ENCODE assay signal across 18 cellular contexts in genomic region chr15:22844421-22845288, GRCh38. TPM values are rescaled to one million over a fixed set of nuclear protein-coding genes. Genes with fewer than 3 reads are reported as not detected.
DNase-seq lines count a peak whose midpoint lies in the region; ATAC-seq, FAIRE-seq and TF ChIP-seq lines count a peak whose summit lies in the region.
"Had no signal": no experiment of that assay in that cellular context is flagged by ENCODE, and none has a peak within 500 bp of the region (broad histone marks: within the 10 kb centered on the region; RNA-seq: fewer than 3 reads in every experiment).

No MANE protein-coding gene starts in this region.

- peaks cover 4% of the 10 kb centered on the region for H3K36me3 ChIP-seq in CD8-positive, alpha-beta T cell (ENCODE audit: insufficient read depth, low read length)
- peaks cover 49% of the 10 kb centered on the region for H3K36me3 ChIP-seq in HUES48 (ENCODE audit: control insufficient read depth, insufficient read depth, low read length)
- peaks cover 0 to 13% of the 10 kb centered on the region in 2 donors for H3K36me3 ChIP-seq in vagina
- H3K36me3 ChIP-seq: breast epithelium had no signal

- intact Hi-C loops in CD8-positive, alpha-beta T cell (cut with DNase I, micrococcal nuclease) = loop anchor here in 1 of 2 experiments (10.0 kb wide), 1 partner anchor 190 kb away; the partner anchor contains the start of gene TUBGCP5
- intact Hi-C loops in vagina (cut with DNase I) = no loop called here

- CTCF ChIA-PET in CD8-positive, alpha-beta T cell (lab: Charles Lee) = no interaction called here

- no peak for TF ChIP-seq POLR2A in vagina (IDR thresholded peaks at IDR 0.05)

- H3K9me3 ChIP-seq in CD8-positive, alpha-beta T cell (ENCODE audit: low read length) = no peaks in the 10 kb centered on the region
- H3K9me3 ChIP-seq in HUES48 (ENCODE audit: control insufficient read depth, insufficient read depth, low read length) (no peaks in the 10 kb centered on the region), vagina (no peaks in the 10 kb centered on the region)
- H3K9me3 ChIP-seq: breast epithelium, left lung, suprapubic skin had no signal

- H3K9me3 Mint-ChIP-seq in CD8-positive, alpha-beta T cell = no peaks in the 10 kb centered on the region
- H3K9me3 Mint-ChIP-seq in central memory CD8-positive, alpha-beta T cell = no peaks in the 10 kb centered on the region
- H3K9me3 Mint-ChIP-seq in neural crest cell = no peaks in the 10 kb centered on the region

- no peaks in the 10 kb centered on the region for H3K27me3 Mint-ChIP-seq in CD8-positive, alpha-beta T cell (ENCODE audit: low read depth)
- H3K27me3 Mint-ChIP-seq in central memory CD8-positive, alpha-beta T cell = no peaks in the 10 kb centered on the region
- no peaks in the 10 kb centered on the region for H3K27me3 Mint-ChIP-seq in neural crest cell (ENCODE audit: low read depth)
- H3K27me3 Mint-ChIP-seq: activated naive CD8-positive, alpha-beta T cell had no signal

- no peak overlapping the region for H3K27ac ChIP-seq in CD8-positive, alpha-beta T cell (ENCODE audit: low read depth, low read length)
- H3K27ac ChIP-seq in HUES48 (ENCODE audit: low read depth, low read length) = peak overlapping the region; percentile 70
- no peak overlapping the region for H3K27ac ChIP-seq in vagina
- H3K27ac ChIP-seq: breast epithelium, C4-2B, left lung, suprapubic skin, VCaP had no signal

- peaks cover 66% of the 10 kb centered on the region for H3K36me3 Mint-ChIP-seq in CD8-positive, alpha-beta T cell
- peaks cover 32% of the 10 kb centered on the region for H3K36me3 Mint-ChIP-seq in central memory CD8-positive, alpha-beta T cell (ENCODE audit: insufficient read depth)
- peaks cover 2% of the 10 kb centered on the region for H3K36me3 Mint-ChIP-seq in neural crest cell (ENCODE audit: low read depth)

- no peak overlapping the region for H3K4me3 Mint-ChIP-seq in CD8-positive, alpha-beta T cell
- no peak overlapping the region for H3K4me3 Mint-ChIP-seq in central memory CD8-positive, alpha-beta T cell
- H3K4me3 Mint-ChIP-seq in neural crest cell = peak overlapping the region; percentile 31
- H3K4me3 Mint-ChIP-seq: activated naive CD8-positive, alpha-beta T cell had no signal

- no peak for FAIRE-seq in urothelium cell line (lab: Jason Lieb, UNC)

- no peak overlapping the region for H3K9ac ChIP-seq in HUES48 (ENCODE audit: low read depth, low read length)

- ATAC-seq in CD8-positive, alpha-beta T cell = no peak
- no peak for ATAC-seq in central memory CD8-positive, alpha-beta T cell (replicated peaks; ENCODE audit: extremely low read depth, poor library complexity, severe bottlenecking)
- ATAC-seq in HG03439 (IDR thresholded peaks at IDR 0.05; ENCODE audit: unreplicated experiment) = no peak

- peaks cover 25% of the 10 kb centered on the region for H3K4me1 ChIP-seq in CD8-positive, alpha-beta T cell (ENCODE audit: insufficient read depth, low read length)
- H3K4me1 ChIP-seq in HUES48 (ENCODE audit: control insufficient read depth, insufficient read depth, low read length) = peaks cover 23% of the 10 kb centered on the region
- H3K4me1 ChIP-seq in vagina = peaks cover 28% of the 10 kb centered on the region

- no peak overlapping the region for H3K4me3 ChIP-seq in CD8-positive, alpha-beta T cell (ENCODE audit: low read depth, low read length)
- 0 out of 2 replicates have a peak overlapping the region, but pooled peaks have one; percentile 20 for H3K4me3 ChIP-seq in HUES48 (ENCODE audit: low read depth, low read length)
- no peak overlapping the region for H3K4me3 ChIP-seq in vagina
- H3K4me3 ChIP-seq: breast epithelium, left lung, suprapubic skin had no signal

- POLR2A ChIA-PET in CD8-positive, alpha-beta T cell (lab: Charles Lee) = no interaction called here

- H3K27me3 ChIP-seq in CD8-positive, alpha-beta T cell (ENCODE audit: insufficient read depth, low read length) = no peaks in the 10 kb centered on the region
- H3K27me3 ChIP-seq in HUES48 (ENCODE audit: control insufficient read depth, insufficient read depth, low read length) (no peaks in the 10 kb centered on the region), vagina (no peaks in the 10 kb centered on the region)
- H3K27me3 ChIP-seq: breast epithelium, left lung, suprapubic skin had no signal

- no peak for DNase-seq in CD8-positive, alpha-beta T cell
- no peak for DNase-seq in central memory CD8-positive, alpha-beta T cell (ENCODE audit: low spot score in 2 of 2)
- DNase-seq in neural crest cell (ENCODE audit: low read depth, low spot score) (no peak), vagina (ENCODE audit: extremely low spot score in 2 of 2) (no peak), T-helper 2 cell (no peak), urothelium cell line (ENCODE audit: low spot score) (no peak)
- DNase-seq: effector CD8-positive, alpha-beta T cell; GOT3; left lung; NCI-H2107; retina had no signal

- no peak for TF ChIP-seq CTCF in CD8-positive, alpha-beta T cell (IDR thresholded peaks at IDR 0.05)
- TF ChIP-seq CTCF in neural crest cell (conservative IDR thresholded peaks at IDR 0.05) (no peak), vagina (IDR thresholded peaks at IDR 0.05) (no peak)

- H3K27ac Mint-ChIP-seq in CD8-positive, alpha-beta T cell = peak overlapping the region; percentile 27
- H3K27ac Mint-ChIP-seq in central memory CD8-positive, alpha-beta T cell (ENCODE audit: low read depth) = peak overlapping the region; percentile 22
- H3K27ac Mint-ChIP-seq in neural crest cell (ENCODE audit: unreplicated experiment) = no peak overlapping the region
- H3K27ac Mint-ChIP-seq: activated naive CD8-positive, alpha-beta T cell had no signal

- peaks cover 58% of the 10 kb centered on the region for H3K4me1 Mint-ChIP-seq in CD8-positive, alpha-beta T cell (ENCODE audit: low read depth)
- peaks cover 44% of the 10 kb centered on the region for H3K4me1 Mint-ChIP-seq in central memory CD8-positive, alpha-beta T cell
- peaks cover 32% of the 10 kb centered on the region for H3K4me1 Mint-ChIP-seq in neural crest cell

RNA-seq across cellular contexts. Expression of gene NIPA2, which starts 6.2 kb away (rescaled TPM):
- 10 to 100 TPM; 49.1 to 49.7 TPM for total RNA-seq in CD8-positive, alpha-beta T cell
- 49.9 and 53.5 TPM in 2 replicates for total RNA-seq in neural crest cell
- 23.1 TPM for total RNA-seq in vagina

RNA-seq across cellular contexts. Expression of gene NIPA1, which starts 58.2 kb away (rescaled TPM):
- 1 to 10 TPM; 6.4 to 7.3 TPM for total RNA-seq in CD8-positive, alpha-beta T cell
- 16.7 and 17.7 TPM in 2 replicates for total RNA-seq in neural crest cell
- 10.6 TPM for total RNA-seq in vagina
